In the genomic region with DNA sequence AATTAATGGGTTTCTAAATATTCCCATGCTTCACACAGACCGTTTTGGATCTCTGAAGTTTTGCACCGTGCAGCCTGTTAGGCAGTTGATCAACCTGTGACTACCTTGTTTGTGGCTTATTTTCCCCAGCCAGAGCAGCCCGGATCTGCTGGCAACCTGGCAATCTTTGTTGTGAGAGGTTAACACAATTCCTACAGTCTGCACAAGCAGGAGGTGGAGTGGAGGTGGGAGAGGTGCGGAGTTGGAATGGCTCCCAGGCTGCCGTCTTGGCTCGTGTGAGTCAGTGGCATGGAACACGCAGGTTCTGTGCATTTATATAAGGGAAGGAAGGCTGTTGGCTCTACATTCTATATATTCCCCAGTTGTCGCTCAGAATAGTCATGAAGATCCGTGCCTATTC, we compare ENCODE assay signal across 20 cellular contexts.
DNase-seq lines count a peak whose midpoint lies in the region; ATAC-seq and TF ChIP-seq lines count a peak whose summit lies in the region.
"Had no signal": no experiment of that assay in that cellular context is flagged by ENCODE, and none has a peak within 500 bp of the region (broad histone marks: within the 10 kb centered on the region; RNA-seq: fewer than 3 reads in every experiment).

No MANE protein-coding gene starts in this region.

- H3K27ac ChIP-seq in RWPE2 (ENCODE audit: poor library complexity, severe bottlenecking) (no peak overlapping the region), epithelial cell of prostate (no peak overlapping the region)
- H3K27ac ChIP-seq: KMS-11, Peyer's patch, SK-N-MC had no signal

- no peaks in the 10 kb centered on the region for H3K4me1 ChIP-seq in RWPE2 (ENCODE audit: insufficient read depth, poor library complexity, severe bottlenecking)
- H3K4me1 ChIP-seq: Caco-2 had no signal

- peaks cover 15% of the 10 kb centered on the region for H3K36me3 Mint-ChIP-seq in mesothelial cell of epicardium
- H3K36me3 Mint-ChIP-seq: CD4-positive, CD25-positive, alpha-beta regulatory T cell had no signal

- H3K4me3 ChIP-seq in RWPE2 (ENCODE audit: severe bottlenecking) = no peak overlapping the region
- H3K4me3 ChIP-seq: MG63, Peyer's patch, SK-N-MC had no signal

- H3K27ac Mint-ChIP-seq in mesothelial cell of epicardium = peak overlapping the region; percentile 35
- H3K27ac Mint-ChIP-seq: CD4-positive, CD25-positive, alpha-beta regulatory T cell had no signal

- DNase-seq in RWPE2 (ENCODE audit: low spot score) (no peak), epithelial cell of prostate (ENCODE audit: low read depth, low spot score) (peak; percentile 29), mesothelial cell of epicardium (ENCODE audit: low spot score in 2 of 2, unreplicated experiment in 2 of 2) (no peak), superior temporal gyrus (ENCODE audit: extremely low spot score) (peak; percentile 59), Kasumi-1 (lab: John Stamatoyannopoulos, UW) (no peak), HT-29 (ENCODE audit: low spot score) (no peak)
- DNase-seq: Caco-2; CD4-positive, CD25-positive, alpha-beta regulatory T cell; MG63; NCI-H1092; NCI-H146; NCI-H2081 treated with DMSO at 0.1 percent for 48 hours; NCI-H524; Peyer's patch; Right ventricle myocardium superior had no signal

- no peaks in the 10 kb centered on the region for H3K9me3 ChIP-seq in RWPE2 (ENCODE audit: severe bottlenecking)
- H3K9me3 ChIP-seq: Caco-2, MG63, Peyer's patch had no signal

- H3K36me3 ChIP-seq in RWPE2 (ENCODE audit: low read depth) = no peaks in the 10 kb centered on the region
- H3K36me3 ChIP-seq: MG63, Peyer's patch had no signal

- TF ChIP-seq CTCF in RWPE2 (IDR thresholded peaks at IDR 0.05; ENCODE audit: poor library complexity, severe bottlenecking) (no peak), mesothelial cell of epicardium (IDR thresholded peaks at IDR 0.05; ENCODE audit: unreplicated experiment) (no peak)

- H3K4me1 Mint-ChIP-seq in mesothelial cell of epicardium = peaks cover 44% of the 10 kb centered on the region

- ATAC-seq in RWPE2 (ENCODE audit: low read depth) (peak; percentile 64), GM18861 (IDR thresholded peaks at IDR 0.05; ENCODE audit: unreplicated experiment) (no peak), HG02981 (IDR thresholded peaks at IDR 0.05; ENCODE audit: unreplicated experiment) (no peak)
- ATAC-seq: HepG2 had no signal

- H3K9me3 Mint-ChIP-seq in mesothelial cell of epicardium = peaks cover 4% of the 10 kb centered on the region
- H3K9me3 Mint-ChIP-seq: CD4-positive, CD25-positive, alpha-beta regulatory T cell had no signal

- no peaks in the 10 kb centered on the region for H3K27me3 Mint-ChIP-seq in mesothelial cell of epicardium (ENCODE audit: low read depth)

- H3K27me3 ChIP-seq in RWPE2 (ENCODE audit: insufficient read depth, poor library complexity, severe bottlenecking) = no peaks in the 10 kb centered on the region
- H3K27me3 ChIP-seq: MG63, Peyer's patch had no signal

- H3K4me3 Mint-ChIP-seq in mesothelial cell of epicardium = no peak overlapping the region

Comparison
In these comparisons a context has a peak if more than half of its experiments do, and no peak if none do; other contexts are left out.
1. DNase-seq: peak in epithelial cell of prostate (single experiment) and superior temporal gyrus (single experiment); none in RWPE2 (single experiment), mesothelial cell of epicardium (0 of 2), Kasumi-1 (0 of 2) and HT-29 (single experiment).